In the genomic region with DNA sequence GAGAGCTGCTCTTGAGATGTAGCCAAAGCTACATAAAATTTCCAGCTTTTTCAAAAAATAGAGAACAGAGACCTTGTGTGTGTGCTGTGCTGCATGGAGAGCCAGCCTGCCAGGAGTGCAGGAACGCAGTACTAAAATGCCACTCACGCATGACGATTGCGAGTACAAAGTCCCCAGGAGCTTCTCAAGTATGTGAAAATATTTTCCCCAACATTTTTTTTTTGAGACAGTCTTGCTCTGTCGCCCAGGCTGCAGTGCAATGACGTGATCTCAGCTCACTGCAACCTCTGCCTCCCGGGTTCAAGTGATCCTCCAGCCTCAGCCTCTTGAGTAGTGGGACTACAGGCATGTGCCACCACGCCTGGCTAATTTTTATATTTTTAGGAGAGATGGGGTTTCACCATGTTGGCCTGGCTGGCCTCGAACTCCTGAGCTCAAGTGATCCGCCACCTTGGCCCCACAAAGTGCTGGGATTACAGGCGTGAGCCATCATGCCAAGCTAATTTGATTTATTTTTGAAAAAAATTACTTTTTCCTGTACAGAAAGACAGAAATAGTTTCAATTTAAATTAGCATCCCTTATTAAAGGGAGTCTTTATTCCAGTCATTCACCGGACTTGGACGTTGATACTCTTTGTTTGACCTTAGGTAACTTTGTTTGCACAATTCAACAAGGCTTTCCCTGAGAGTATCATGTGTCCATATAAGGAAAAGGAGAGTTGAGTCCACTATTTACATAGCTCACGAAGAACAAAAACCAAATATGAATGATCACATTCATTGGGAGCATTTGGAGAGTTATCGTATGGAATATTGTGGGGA, we compare ENCODE assay signal across 14 cellular contexts. TPM values are rescaled to one million over a fixed set of nuclear protein-coding genes. Genes with fewer than 3 reads are reported as not detected.
"Had no signal": no experiment of that assay in that cellular context is flagged by ENCODE, and none has a peak within 500 bp of the region (broad histone marks: within the 10 kb centered on the region; RNA-seq: fewer than 3 reads in every experiment).

No MANE protein-coding gene starts in this region.

RNA-seq across cellular contexts. Expression of a gene that starts 57.9 kb away (rescaled TPM):
- total RNA-seq: activated CD4-positive, alpha-beta T cell treated with anti-CD3 and anti-CD28 coated beads, Interleukin-2, amount 10 ng/mL, durations not matched to agents 24 days and 14 days; activated CD8-positive, alpha-beta memory T cell treated with anti-CD3 and anti-CD28 coated beads for 36 hours; activated CD8-positive, alpha-beta T cell treated with anti-CD3 and anti-CD28 coated beads for 36 hours; activated naive CD8-positive, alpha-beta T cell treated with anti-CD3 and anti-CD28 coated beads for 36 hours; activated T-cell treated with anti-CD3 and anti-CD28 coated beads, Interleukin-2, amount 50 U/mL, for 72 hours; activated T-helper 17 cell treated with anti-CD3 and anti-CD28 coated beads, Interleukin-2, amount 50 U/mL, for 72 hours; aorta; K562; M059J; NCI-H460; PC-3; Peyer's patch; SJSA1 had no signal
- polyA plus RNA-seq: aorta, K562, SK-N-SH had no signal
